ENCODE assay signal across 8 cellular contexts in the genomic region with DNA sequence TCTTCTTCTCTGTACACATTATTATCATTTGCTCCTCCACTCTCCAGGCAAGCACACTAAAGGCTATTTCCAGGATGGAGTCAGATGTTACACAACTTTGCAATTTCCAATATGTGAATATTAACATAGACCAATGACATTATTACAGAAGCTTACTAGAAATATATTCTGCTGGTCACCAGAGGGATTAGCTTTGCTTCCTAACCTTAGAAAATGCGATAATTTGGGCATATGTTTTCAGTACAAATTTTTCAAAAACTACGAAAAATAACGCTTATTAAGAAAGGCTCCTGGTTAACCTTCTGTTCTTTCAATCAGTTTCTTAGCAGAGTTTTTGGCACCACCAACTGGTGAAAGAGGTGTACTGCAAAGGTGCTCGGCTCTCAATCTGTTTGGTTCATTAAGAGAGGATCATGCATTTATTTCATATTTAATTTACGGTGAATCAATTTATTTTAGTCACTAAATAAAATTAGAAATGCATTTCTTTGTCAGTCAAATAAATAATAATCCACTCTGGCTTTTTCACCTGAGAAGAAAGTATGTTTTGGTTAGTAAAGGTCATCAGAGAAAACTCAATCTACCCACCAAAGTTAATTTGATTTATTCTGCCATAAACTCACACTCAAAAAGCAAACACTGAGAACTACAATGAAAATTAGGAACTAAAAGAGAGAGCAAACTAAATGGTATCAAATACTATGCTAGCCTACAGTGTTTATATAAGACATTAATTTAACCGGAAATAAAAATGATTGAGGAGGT. TPM values are rescaled to one million over a fixed set of nuclear protein-coding genes. Genes with fewer than 3 reads are reported as not detected.
DNase-seq lines count a peak whose midpoint lies in the region; ATAC-seq and TF ChIP-seq lines count a peak whose summit lies in the region.

No MANE protein-coding gene starts in this region.

- TF ChIP-seq POLR2A in prostate gland (IDR thresholded peaks at IDR 0.05) (no peak), uterus (IDR thresholded peaks at IDR 0.05) (no peak)

- no peak overlapping the region for H3K9ac ChIP-seq in Loucy (ENCODE audit: low read depth, low read length, poor library complexity, severe bottlenecking)

- H2AFZ ChIP-seq in Loucy (ENCODE audit: low read length): no peak overlapping the region

- H3K9me3 ChIP-seq in Loucy (ENCODE audit: insufficient read depth, low read depth, low read length): no peaks in the 10 kb centered on the region
- H3K9me3 ChIP-seq in SJSA1 (replicated peaks): no peaks in the 10 kb centered on the region
- no peaks in the 10 kb centered on the region for H3K9me3 ChIP-seq in prostate gland
- no peaks in the 10 kb centered on the region for H3K9me3 ChIP-seq in uterus

- DNase-seq in GDM1 (lab: John Stamatoyannopoulos, UW) (peak; percentile 10), SJSA1 (ENCODE audit: low read depth in 1 of 2, low spot score in 2 of 2) (peak; percentile 51 to 72), germinal center (ENCODE audit: low spot score) (peak; percentile 60), prostate gland (ENCODE audit: low spot score) (peak; percentile 59), uterus (peak; percentile 62)
- peak; percentile 82 for DNase-seq in activated effector memory CD4-positive, alpha-beta T cell treated with anti-CD3 and anti-CD28 coated beads, Interleukin-2, amount 50 U/mL, for 16 hours

- H3F3A ChIP-seq in Loucy (ENCODE audit: low read depth): no peaks in the 10 kb centered on the region

- peak overlapping the region; percentile 39; the same call in 1 of the 2 replicates for H3K27ac ChIP-seq in SJSA1
- H3K27ac ChIP-seq in prostate gland: no peak overlapping the region
- H3K27ac ChIP-seq in uterus: no peak overlapping the region

- no peak overlapping the region for H3K4me2 ChIP-seq in Loucy (ENCODE audit: low read depth, low read length, poor library complexity, severe bottlenecking)

- no peaks in the 10 kb centered on the region for H3K79me2 ChIP-seq in Loucy (ENCODE audit: insufficient read depth, low read length)

- H3K4me3 ChIP-seq in Loucy (ENCODE audit: low read length, poor library complexity, severe bottlenecking): no peak overlapping the region
- no peak overlapping the region for H3K4me3 ChIP-seq in SJSA1
- H3K4me3 ChIP-seq in prostate gland: no peak overlapping the region
- no peak overlapping the region for H3K4me3 ChIP-seq in uterus

- ATAC-seq in GM18909 (IDR thresholded peaks at IDR 0.05; ENCODE audit: poor library complexity, unreplicated experiment): no peak

- H3K36me3 ChIP-seq in Loucy (ENCODE audit: insufficient read depth, low read length) (no peaks in the 10 kb centered on the region), SJSA1 (no peaks in the 10 kb centered on the region), prostate gland (no peaks in the 10 kb centered on the region), uterus (no peaks in the 10 kb centered on the region)

- no peaks in the 10 kb centered on the region for H4K20me1 ChIP-seq in Loucy (ENCODE audit: insufficient read depth, low read length, poor library complexity, severe bottlenecking)

- no peaks in the 10 kb centered on the region for H3K9me2 ChIP-seq in Loucy (replicated peaks; ENCODE audit: low read depth, low read length)

- 20% methylated on average over 6 of the region's 6 CpGs for WGBS in prostate gland

- H3K27me3 ChIP-seq in Loucy (ENCODE audit: insufficient read depth, low read length, poor library complexity, severe bottlenecking): no peaks in the 10 kb centered on the region
- H3K27me3 ChIP-seq in SJSA1 (replicated peaks): no peaks in the 10 kb centered on the region
- H3K27me3 ChIP-seq in prostate gland (replicated peaks; ENCODE audit: insufficient read depth): no peaks in the 10 kb centered on the region
- no peaks in the 10 kb centered on the region for H3K27me3 ChIP-seq in uterus

- intact Hi-C loops in prostate gland (cut with DNase I): loop anchor here (10.0 kb wide), 1 partner anchor 680 kb away; no protein-coding TSS in a partner anchor
- intact Hi-C loops in uterus (cut with DNase I; ENCODE audit: low total_unique reads): loop anchor here (10.0 kb wide), 1 partner anchor 880 kb away; no protein-coding TSS in a partner anchor

- TF ChIP-seq CTCF in Loucy (conservative IDR thresholded peaks at IDR 0.05; ENCODE audit: low read length) (peak; percentile 99), prostate gland (IDR thresholded peaks at IDR 0.05) (peak; percentile 80 to 91 (median 88)), uterus (IDR thresholded peaks at IDR 0.05) (peak; percentile 86 to 91 (median 88))

- no peaks in the 10 kb centered on the region for H3K4me1 ChIP-seq in Loucy (ENCODE audit: insufficient read depth, low read length, poor library complexity, severe bottlenecking)
- peaks cover 52% of the 10 kb centered on the region for H3K4me1 ChIP-seq in SJSA1 (replicated peaks)
- H3K4me1 ChIP-seq in prostate gland (replicated peaks): peaks cover 8% of the 10 kb centered on the region
- H3K4me1 ChIP-seq in uterus: peaks cover 0 to 4% of the 10 kb centered on the region in 2 donors

RNA-seq across cellular contexts. Expression of a gene that starts 39.2 kb away (rescaled TPM):
- total RNA-seq in SJSA1 (2014; rRNA removed; shearing (Covaris generic)): 5.7 and 12.3 TPM in 2 replicates
- total RNA-seq in prostate gland (1 to 10 TPM; 8.2 to 9.6 TPM), uterus (10 to 100 TPM in 1 of 4 donors, 1 to 10 TPM in 2, not detected in 1; 4.1 to 21.0 (median 5.6) TPM)

RNA-seq across cellular contexts. Expression of a gene that starts 40.4 kb away (rescaled TPM):
- 36.4 and 58.5 TPM in 2 replicates for total RNA-seq in SJSA1 (2014; rRNA removed; shearing (Covaris generic))
- total RNA-seq in prostate gland (10 to 100 TPM; 12.0 to 18.2 TPM), uterus (10 to 100 TPM in 2 of 4 donors, 1 to 10 TPM in 2; 1.3 to 30.8 (median 9.8) TPM)

Comparison
In these comparisons a context has a peak if more than half of its experiments do, and no peak if none do; other contexts are left out.
1. DNase-seq: peak in every context shown above with its lines; median percentile 82 in activated effector memory CD4-positive, alpha-beta T cell treated with anti-CD3 and anti-CD28 coated beads, Interleukin-2, amount 50 U/mL, for 16 hours; 62 in uterus; 62 in SJSA1; 60 in germinal center; 59 in prostate gland; 10 in GDM1.